ENCODE assay signal across 13 cellular contexts in genomic region chr1:236288620-236288976, GRCh38. TPM values are rescaled to one million over a fixed set of nuclear protein-coding genes. Genes with fewer than 3 reads are reported as not detected.
A peak's percentile ranks its signal among the peaks of the same experiment; 100 is the strongest.
DNase-seq lines count a peak whose midpoint lies in the region; ATAC-seq and TF ChIP-seq lines count a peak whose summit lies in the region.
"Had no signal": no experiment of that assay in that cellular context is flagged by ENCODE, and none has a peak within 500 bp of the region (broad histone marks: within the 10 kb centered on the region; RNA-seq: fewer than 3 reads in every experiment).

No MANE protein-coding gene starts in this region.

- TF ChIP-seq CTCF in 22Rv1 (IDR thresholded peaks at IDR 0.05): no peak
- TF ChIP-seq CTCF in chondrocyte (IDR thresholded peaks at IDR 0.05): no peak
- TF ChIP-seq CTCF in right lobe of liver (IDR thresholded peaks at IDR 0.05): no peak

- no peak overlapping the region for H3K4me3 Mint-ChIP-seq in chondrocyte (ENCODE audit: unreplicated experiment)
- H3K4me3 Mint-ChIP-seq: CD4-positive, CD25-positive, alpha-beta regulatory T cell; HFFc6 had no signal

- intact Hi-C loops in right lobe of liver (cut with DNase I): no loop called here

- ATAC-seq in right lobe of liver: no peak
- ATAC-seq: PC-3 had no signal

- H3K27me3 ChIP-seq in endocrine pancreas (ENCODE audit: control insufficient read depth, insufficient read depth, low read length): no peaks in the 10 kb centered on the region
- no peaks in the 10 kb centered on the region for H3K27me3 ChIP-seq in right lobe of liver

- H3K4me1 ChIP-seq in endocrine pancreas (ENCODE audit: control insufficient read depth, insufficient read depth, low read length): peaks cover 8% of the 10 kb centered on the region
- no peaks in the 10 kb centered on the region for H3K4me1 ChIP-seq in right lobe of liver

- H3K4me3 ChIP-seq in endocrine pancreas (ENCODE audit: control insufficient read depth, insufficient read depth, low read length) (peak overlapping the region; percentile 85), right lobe of liver (no peak overlapping the region)

- H3K9me3 Mint-ChIP-seq in chondrocyte (ENCODE audit: low read depth): no peaks in the 10 kb centered on the region
- H3K9me3 Mint-ChIP-seq: CD4-positive, CD25-positive, alpha-beta regulatory T cell; HFFc6 had no signal

- no peaks in the 10 kb centered on the region for H3K4me1 Mint-ChIP-seq in chondrocyte (ENCODE audit: low read depth)

- H3K36me3 Mint-ChIP-seq in chondrocyte (ENCODE audit: low read depth): no peaks in the 10 kb centered on the region
- H3K36me3 Mint-ChIP-seq: CD4-positive, CD25-positive, alpha-beta regulatory T cell had no signal

- peaks cover 43% of the 10 kb centered on the region for H3K27me3 Mint-ChIP-seq in chondrocyte (ENCODE audit: low read depth)

- WGBS in right lobe of liver (ENCODE audit: insufficient coverage, low coverage, low lambda C conversion rate, missing lambda C conversion rate): 80% methylated on average over 5 of the region's 5 CpGs

- H3K27ac Mint-ChIP-seq in chondrocyte (ENCODE audit: unreplicated experiment): no peak overlapping the region
- H3K27ac Mint-ChIP-seq: CD4-positive, CD25-positive, alpha-beta regulatory T cell; HFFc6 had no signal

- H3K9me3 ChIP-seq in endocrine pancreas (ENCODE audit: control insufficient read depth, low read length) (no peaks in the 10 kb centered on the region), right lobe of liver (no peaks in the 10 kb centered on the region)

- H3K36me3 ChIP-seq in endocrine pancreas (ENCODE audit: control insufficient read depth, insufficient read depth, low read length) (no peaks in the 10 kb centered on the region), right lobe of liver (no peaks in the 10 kb centered on the region)

- no peak overlapping the region for H3K9ac ChIP-seq in endocrine pancreas (ENCODE audit: control insufficient read depth, insufficient read depth, low read length)

- DNase-seq in DMS79 treated with DMSO at 0.1 percent for 48 hours (lab: John Stamatoyannopoulos, UW) (peak; percentile 73), NCI-H69 (lab: John Stamatoyannopoulos, UW) (peak; percentile 83), chondrocyte (ENCODE audit: low spot score) (no peak), GDM1 (lab: John Stamatoyannopoulos, UW) (no peak), right lobe of liver (no peak), dermis blood vessel endothelial cell (no peak)
- DNase-seq: AML-193; CD4-positive, CD25-positive, alpha-beta regulatory T cell; HFFc6; NCI-H446 treated with DMSO at 0.1 percent for 48 hours had no signal

- peak overlapping the region; percentile 23 for H3K27ac ChIP-seq in 22Rv1
- no peak overlapping the region for H3K27ac ChIP-seq in right lobe of liver

- TF ChIP-seq POLR2A in right lobe of liver (IDR thresholded peaks at IDR 0.05): no peak

RNA-seq across cellular contexts. Expression of gene ERO1B, which starts 6.8 kb away (rescaled TPM):
- total RNA-seq in chondrocyte (2.4 to 3.3 TPM (median 3.1 TPM) in 3 replicates), right lobe of liver (10 to 100 TPM in 5 of 6 experiments, 1 to 10 TPM in 1; 8.0 to 22.5 (median 17.1) TPM), dermis blood vessel endothelial cell (4.4 and 8.2 TPM in 2 replicates)

Comparison
In these comparisons a context has a peak if more than half of its experiments do, and no peak if none do; other contexts are left out.
1. DNase-seq: peak in DMS79 treated with DMSO at 0.1 percent for 48 hours (single experiment) and NCI-H69 (single experiment); none in chondrocyte (single experiment), GDM1 (single experiment), right lobe of liver (0 of 3) and dermis blood vessel endothelial cell (single experiment).